ENCODE assay signal across 28 cellular contexts in the genomic region with DNA sequence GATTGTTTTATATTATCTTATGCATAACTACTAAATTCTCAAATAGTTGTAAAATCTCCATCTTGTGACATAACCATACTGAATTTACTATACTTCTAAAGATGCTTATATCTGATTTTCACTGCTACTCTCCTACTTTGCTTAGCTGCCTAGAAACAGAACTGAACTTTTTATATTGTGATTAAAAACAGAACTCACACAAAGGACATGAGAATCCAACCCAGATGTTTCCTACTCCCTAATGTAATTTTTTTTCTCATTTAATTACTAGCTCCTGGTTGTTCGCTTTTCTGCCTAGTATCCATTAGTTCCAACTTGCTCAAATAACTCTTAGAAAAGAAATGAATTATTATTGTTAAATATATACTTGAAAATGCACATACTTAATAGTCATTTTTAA.
"Had no signal": no experiment of that assay in that cellular context is flagged by ENCODE, and none has a peak within 500 bp of the region (broad histone marks: within the 10 kb centered on the region; RNA-seq: fewer than 3 reads in every experiment).

No MANE protein-coding gene starts in this region.

- H3K4me1 Mint-ChIP-seq: endodermal cell had no signal

- FAIRE-seq: endometrium, endothelial cell of umbilical vein, frontal cortex had no signal

- DNase-seq: colonic mucosa; cortex of kidney; dermis blood vessel endothelial cell; dorsolateral prefrontal cortex; effector CD4-positive, alpha-beta T cell; effector CD8-positive, alpha-beta T cell; effector memory CD4-positive, alpha-beta T cell; effector memory CD8-positive, alpha-beta T cell; endodermal cell; erythroblast; esophagus squamous epithelium; foreskin fibroblast; foreskin keratinocyte; foreskin melanocyte; gastrocnemius medialis; glutamatergic neuron; head of caudate nucleus; heart left ventricle; heart right ventricle had no signal

- H3K4me1 ChIP-seq: colonic mucosa, esophagus muscularis mucosa, esophagus squamous epithelium, foreskin keratinocyte, gastrocnemius medialis, gastroesophageal sphincter, heart left ventricle, heart right ventricle had no signal

- H3K4me3 Mint-ChIP-seq: dendritic cell treated with granulocyte-macrophage colony-stimulating factor and Interleukin-4, amounts not matched to agents 40 ng/mL and 50 ng/mL, for 4 days; effector memory CD8-positive, alpha-beta T cell; endodermal cell had no signal

- H3K27me3 Mint-ChIP-seq: dendritic cell treated with granulocyte-macrophage colony-stimulating factor and Interleukin-4, amounts not matched to agents 40 ng/mL and 50 ng/mL, for 4 days; effector memory CD8-positive, alpha-beta T cell had no signal

- H3K9me3 ChIP-seq: colonic mucosa, esophagus squamous epithelium, gastrocnemius medialis, gastroesophageal sphincter had no signal

- ATAC-seq: effector memory CD8-positive, alpha-beta T cell; esophagus mucosa; foreskin keratinocyte; gastrocnemius medialis; gastroesophageal sphincter; heart left ventricle; heart right ventricle had no signal

- H3K27ac Mint-ChIP-seq: dendritic cell treated with granulocyte-macrophage colony-stimulating factor and Interleukin-4, amounts not matched to agents 40 ng/mL and 50 ng/mL, for 4 days; effector memory CD8-positive, alpha-beta T cell; endodermal cell had no signal

- H3K36me3 ChIP-seq: colonic mucosa, esophagus muscularis mucosa, esophagus squamous epithelium, gastrocnemius medialis, gastroesophageal sphincter, heart left ventricle, heart right ventricle had no signal

- H3K9me3 Mint-ChIP-seq: dendritic cell treated with granulocyte-macrophage colony-stimulating factor and Interleukin-4, amounts not matched to agents 40 ng/mL and 50 ng/mL, for 4 days; effector memory CD8-positive, alpha-beta T cell had no signal

- H3K27me3 ChIP-seq: colonic mucosa, esophagus muscularis mucosa, esophagus squamous epithelium, foreskin keratinocyte, gastrocnemius medialis, gastroesophageal sphincter, heart right ventricle had no signal

- H3K27ac ChIP-seq: colonic mucosa, coronary artery, dorsolateral prefrontal cortex, epithelial cell of prostate, esophagus muscularis mucosa, esophagus squamous epithelium, foreskin keratinocyte, gastrocnemius medialis, gastroesophageal sphincter, heart left ventricle, heart right ventricle had no signal

- H3K4me3 ChIP-seq: colonic mucosa, coronary artery, dorsolateral prefrontal cortex, esophagus muscularis mucosa, esophagus squamous epithelium, gastrocnemius medialis, gastroesophageal sphincter, heart left ventricle, heart right ventricle had no signal
